In genomic region chrX:9493936-9494335, GRCh38 we compare ENCODE assay signal across 22 cellular contexts.
"Had no signal": no experiment of that assay in that cellular context is flagged by ENCODE, and none has a peak within 500 bp of the region (broad histone marks: within the 10 kb centered on the region; RNA-seq: fewer than 3 reads in every experiment).

No MANE protein-coding gene starts in this region.

- H3K9me3 ChIP-seq: esophagus squamous epithelium, heart left ventricle, suprapubic skin, transverse colon, vagina had no signal

- ATAC-seq: activated CD8-positive, alpha-beta T cell treated with anti-CD3 and anti-CD28 coated beads, Interleukin-2, amount 10 ng/mL, durations not matched to agents 7 days and 5 days; activated naive CD8-positive, alpha-beta T cell treated with anti-CD3 and anti-CD28 coated beads, Interleukin-2, amount 50 U/mL, for 24 hours; activated T-cell treated with anti-CD3 and anti-CD28 coated beads, Interleukin-2, amount 50 U/mL, for 4 hours; heart left ventricle; left ventricle myocardium superior; T-cell had no signal

- H3K4me3 ChIP-seq: cardiac muscle cell, esophagus squamous epithelium, heart left ventricle, skin epidermis, suprapubic skin, transverse colon, vagina had no signal

- H3K4me1 ChIP-seq: esophagus squamous epithelium, suprapubic skin, vagina had no signal

- H3K27ac ChIP-seq: esophagus squamous epithelium, heart left ventricle, suprapubic skin, vagina had no signal

- FAIRE-seq: frontal cortex had no signal

- DNase-seq: activated CD4-positive, alpha-beta T cell treated with anti-CD3 and anti-CD28 coated beads, Interleukin-2, amount 10 ng/mL, durations not matched to agents 24 days and 14 days; activated CD8-positive, alpha-beta T cell treated with anti-CD3 and anti-CD28 coated beads, Interleukin-2, amount 10 ng/mL, durations not matched to agents 7 days and 5 days; activated naive CD4-positive, alpha-beta T cell treated with anti-CD3 and anti-CD28 coated beads for 36 hours; activated naive CD8-positive, alpha-beta T cell treated with anti-CD3 and anti-CD28 coated beads, Interleukin-2, amount 50 U/mL, for 24 hours; activated T-cell treated with anti-CD3 and anti-CD28 coated beads, Interleukin-2, amount 50 U/mL, for 4 hours; aorta; effector memory CD4-positive, alpha-beta T cell; esophagus squamous epithelium; heart left ventricle; kidney; left ventricle myocardium superior; nephron progenitor cell; nucleus accumbens; stimulated activated CD4-positive, alpha-beta T cell treated with anti-CD3 and anti-CD28 coated beads, Interleukin-15, amount 100 ng/mL, for 24 hours; stimulated activated CD4-positive, alpha-beta T cell treated with anti-CD3 and anti-CD28 coated beads, Interleukin-2, amount 100 ng/mL, for 48 hours; T-cell; transverse colon had no signal

- H3K36me3 ChIP-seq: cardiac muscle cell, heart left ventricle, suprapubic skin, transverse colon, vagina had no signal

- H3K27me3 ChIP-seq: cardiac muscle cell, esophagus squamous epithelium, heart left ventricle, suprapubic skin, transverse colon, vagina had no signal
